In the genomic region with DNA sequence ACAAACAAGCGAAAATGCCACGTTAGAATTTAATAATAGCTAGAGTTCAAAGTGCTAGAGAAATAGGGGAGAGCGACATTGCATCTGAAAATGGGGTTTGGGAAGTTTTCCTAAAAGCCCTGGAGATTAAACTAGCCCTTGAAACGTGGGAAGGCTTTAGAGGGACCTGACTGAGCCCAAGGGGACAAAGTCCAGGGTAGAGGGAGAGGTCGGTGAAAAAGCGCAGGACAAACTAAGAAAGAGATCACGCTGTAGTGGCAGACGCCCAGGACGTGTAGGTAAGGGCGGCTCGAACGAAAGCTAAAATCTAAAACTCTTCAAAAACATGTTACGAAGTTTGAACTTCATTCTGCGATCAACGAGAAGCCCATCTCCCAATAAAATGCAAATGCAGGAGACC, we compare ENCODE assay signal across 8 cellular contexts. TPM values are rescaled to one million over a fixed set of nuclear protein-coding genes. Genes with fewer than 3 reads are reported as not detected.
A peak's percentile ranks its signal among the peaks of the same experiment; 100 is the strongest.
DNase-seq lines count a peak whose midpoint lies in the region; ATAC-seq and TF ChIP-seq lines count a peak whose summit lies in the region.

No MANE protein-coding gene starts in this region.

- H3K9me3 ChIP-seq in suprapubic skin, result no peaks in the 10 kb centered on the region

- H3K9me3 Mint-ChIP-seq in T-helper 1 cell treated with Interleukin-12 subunit alpha and Interleukin-12 subunit beta and Interleukin-4 antibody, amounts not matched to agents 30 μg/mL and 1 μg/mL, for 36 hours, result no peaks in the 10 kb centered on the region
- H3K9me3 Mint-ChIP-seq in activated naive CD8-positive, alpha-beta T cell treated with anti-CD3 and anti-CD28 coated beads for 36 hours, result no peaks in the 10 kb centered on the region

- no peak for ATAC-seq in HG02588 (IDR thresholded peaks at IDR 0.05; ENCODE audit: unreplicated experiment)

- peaks cover 2% of the 10 kb centered on the region for H3K36me3 Mint-ChIP-seq in T-helper 1 cell treated with Interleukin-12 subunit alpha and Interleukin-12 subunit beta and Interleukin-4 antibody, amounts not matched to agents 30 μg/mL and 1 μg/mL, for 36 hours (ENCODE audit: low read depth)
- peaks cover 4% of the 10 kb centered on the region for H3K36me3 Mint-ChIP-seq in activated naive CD8-positive, alpha-beta T cell treated with anti-CD3 and anti-CD28 coated beads for 36 hours

- H3K27me3 ChIP-seq in kidney epithelial cell (ENCODE audit: control insufficient read depth, insufficient read depth, low read length), result no peaks in the 10 kb centered on the region
- no peaks in the 10 kb centered on the region for H3K27me3 ChIP-seq in suprapubic skin

- no peak for TF ChIP-seq EP300 in suprapubic skin (IDR thresholded peaks at IDR 0.05)

- peak overlapping the region; percentile 98 for H3K27ac ChIP-seq in suprapubic skin

- H3K36me3 ChIP-seq in kidney epithelial cell (ENCODE audit: control insufficient read depth, insufficient read depth, low read length) (no peaks in the 10 kb centered on the region), suprapubic skin (no peaks in the 10 kb centered on the region)

- WGBS in suprapubic skin, result 63% methylated on average over 15 of the region's 15 CpGs

- peak overlapping the region; percentile 96 for H3K4me3 Mint-ChIP-seq in T-helper 1 cell treated with Interleukin-12 subunit alpha and Interleukin-12 subunit beta and Interleukin-4 antibody, amounts not matched to agents 30 μg/mL and 1 μg/mL, for 36 hours
- H3K4me3 Mint-ChIP-seq in activated naive CD8-positive, alpha-beta T cell treated with anti-CD3 and anti-CD28 coated beads for 36 hours, result peak overlapping the region; percentile 78

- H3K27me3 Mint-ChIP-seq in T-helper 1 cell treated with Interleukin-12 subunit alpha and Interleukin-12 subunit beta and Interleukin-4 antibody, amounts not matched to agents 30 μg/mL and 1 μg/mL, for 36 hours (ENCODE audit: low read depth), result peaks cover 6% of the 10 kb centered on the region
- H3K27me3 Mint-ChIP-seq in activated naive CD8-positive, alpha-beta T cell treated with anti-CD3 and anti-CD28 coated beads for 36 hours, result peaks cover 6% of the 10 kb centered on the region

- peaks cover 15% of the 10 kb centered on the region for H3K4me1 Mint-ChIP-seq in T-helper 1 cell treated with Interleukin-12 subunit alpha and Interleukin-12 subunit beta and Interleukin-4 antibody, amounts not matched to agents 30 μg/mL and 1 μg/mL, for 36 hours (ENCODE audit: low read depth)
- H3K4me1 Mint-ChIP-seq in activated naive CD8-positive, alpha-beta T cell treated with anti-CD3 and anti-CD28 coated beads for 36 hours, result peaks cover 19% of the 10 kb centered on the region

- H3K27ac Mint-ChIP-seq in T-helper 1 cell treated with Interleukin-12 subunit alpha and Interleukin-12 subunit beta and Interleukin-4 antibody, amounts not matched to agents 30 μg/mL and 1 μg/mL, for 36 hours, result no peak overlapping the region
- H3K27ac Mint-ChIP-seq in activated naive CD8-positive, alpha-beta T cell treated with anti-CD3 and anti-CD28 coated beads for 36 hours, result peak overlapping the region; percentile 90

- no peak for TF ChIP-seq POLR2A in suprapubic skin (IDR thresholded peaks at IDR 0.05)

- TF ChIP-seq CTCF in kidney epithelial cell (IDR thresholded peaks at IDR 0.05; ENCODE audit: insufficient read depth, low read length, poor library complexity, severe bottlenecking) (no peak), suprapubic skin (IDR thresholded peaks at IDR 0.05) (no peak)

- H3K4me3 ChIP-seq in kidney epithelial cell (ENCODE audit: low read depth, low read length), result peak overlapping the region; percentile 55
- H3K4me3 ChIP-seq in suprapubic skin, result peak overlapping the region; percentile 82

- no peaks in the 10 kb centered on the region for H3K4me1 ChIP-seq in suprapubic skin

- DNase-seq in T-helper 1 cell (no peak), kidney epithelial cell (ENCODE audit: low read depth) (no peak), suprapubic skin (ENCODE audit: low spot score in 2 of 2) (no peak), superior temporal gyrus (ENCODE audit: extremely low spot score) (no peak)
- DNase-seq in activated naive CD8-positive, alpha-beta T cell treated with anti-CD3 and anti-CD28 coated beads for 36 hours, result no peak
- DNase-seq in stimulated activated naive CD4-positive, alpha-beta T cell treated with Interleukin-2 at 50 U/mL for 16 hours (lab: John Stamatoyannopoulos, UW), result no peak

RNA-seq across cellular contexts. Expression of a gene that starts 1.1 kb away (rescaled TPM):
- 10 to 100 TPM; 20.3 to 25.4 TPM for total RNA-seq in activated naive CD8-positive, alpha-beta T cell treated with anti-CD3 and anti-CD28 coated beads for 36 hours
- total RNA-seq in kidney epithelial cell, result 23.1 and 32.4 TPM in 2 replicates
- total RNA-seq in suprapubic skin, result 10 to 100 TPM; 16.3 to 26.6 (median 18.4) TPM

RNA-seq across cellular contexts. Expression of a gene that starts 31.4 kb away (rescaled TPM):
- not detected for total RNA-seq in activated naive CD8-positive, alpha-beta T cell treated with anti-CD3 and anti-CD28 coated beads for 36 hours
- total RNA-seq in kidney epithelial cell (not detected in 2 replicates), suprapubic skin (not detected)
